In genomic region chr15:100309984-100310291, GRCh38 we compare ENCODE assay signal across 1 cellular context.
TF ChIP-seq lines count a peak whose summit lies in the region.

No MANE protein-coding gene starts in this region.

TF ChIP-seq in GM23338, 12 proteins besides CTCF, POLR2A, EP300 and RAD21 (continued from another document):
- no peak for TF ChIP-seq ZNF462 (CRISPR knock-in tag; IDR thresholded peaks at IDR 0.05)
- TF ChIP-seq ZNF114 (CRISPR knock-in tag; IDR thresholded peaks at IDR 0.05): no peak
- TF ChIP-seq REST (IDR thresholded peaks at IDR 0.05; ENCODE audit: unreplicated experiment): no peak
- TF ChIP-seq POLR2AphosphoS5 (IDR thresholded peaks at IDR 0.05; ENCODE audit: low read depth): no peak
- TF ChIP-seq CREB1 (CRISPR knock-in tag; IDR thresholded peaks at IDR 0.05; ENCODE audit: low read depth): no peak
